In genomic region chr4:131063878-131064277, GRCh38 we compare ENCODE assay signal across 23 cellular contexts.
"Had no signal": no experiment of that assay in that cellular context is flagged by ENCODE, and none has a peak within 500 bp of the region (broad histone marks: within the 10 kb centered on the region; RNA-seq: fewer than 3 reads in every experiment).

No MANE protein-coding gene starts in this region.

- H3K27me3 Mint-ChIP-seq: dendritic cell treated with granulocyte-macrophage colony-stimulating factor and Interleukin-4, amounts not matched to agents 40 ng/mL and 50 ng/mL, for 4 days; effector memory CD8-positive, alpha-beta T cell; memory B cell had no signal

- H3K9me3 ChIP-seq: psoas muscle, right lobe of liver, thyroid gland, uterus had no signal

- H3K4me3 ChIP-seq: heart left ventricle, left lung, lower lobe of right lung, psoas muscle, right lobe of liver, suprapubic skin, thyroid gland, upper lobe of left lung, uterus had no signal

- H3K4me1 ChIP-seq: heart left ventricle, left lung, lower lobe of right lung, psoas muscle, right lobe of liver, suprapubic skin, thyroid gland, upper lobe of left lung, uterus had no signal

- H3K27me3 ChIP-seq: heart left ventricle, left lung, right lobe of liver, suprapubic skin, thyroid gland, upper lobe of left lung, uterus had no signal

- DNase-seq: effector memory CD8-positive, alpha-beta T cell; foreskin melanocyte; hippocampal formation; lower lobe of right lung; midbrain; psoas muscle; retina; right lobe of liver; stimulated activated CD4-positive, alpha-beta T cell treated with anti-CD3 and anti-CD28 coated beads, Interleukin-4, amount 100 ng/mL, for 1 hour; stimulated activated CD8-positive, alpha-beta memory T cell treated with anti-CD3 and anti-CD28 coated beads, Interleukin-4, amount 100 ng/mL, for 48 hours; stimulated activated naive CD8-positive, alpha-beta T cell treated with anti-CD3 and anti-CD28 coated beads, Interleukin-15, Interleukin-2, amounts not matched to agents 100 U/mL and 50 U/mL, for 24 hours; thyroid gland; upper lobe of left lung; uterus had no signal

- H3K4me1 Mint-ChIP-seq: memory B cell; nephron; stimulated activated effector memory CD8-positive, alpha-beta T cell treated with anti-CD3 and anti-CD28 coated beads, Interleukin-12 subunit alpha, Interleukin-12 subunit beta, amount 100 ng/mL, for 72 hours had no signal

- FAIRE-seq: colon, islet of Langerhans had no signal

- ATAC-seq: effector memory CD8-positive, alpha-beta T cell; left lung; psoas muscle; right lobe of liver; stimulated activated effector memory CD8-positive, alpha-beta T cell treated with anti-CD3 and anti-CD28 coated beads, Interleukin-12 subunit alpha, Interleukin-12 subunit beta, amount 100 ng/mL, for 72 hours; stimulated activated naive CD8-positive, alpha-beta T cell treated with anti-CD3 and anti-CD28 coated beads, Interleukin-15, Interleukin-2, amounts not matched to agents 100 U/mL and 50 U/mL, for 24 hours had no signal

- H3K36me3 Mint-ChIP-seq: memory B cell; stimulated activated effector memory CD8-positive, alpha-beta T cell treated with anti-CD3 and anti-CD28 coated beads, Interleukin-12 subunit alpha, Interleukin-12 subunit beta, amount 100 ng/mL, for 72 hours had no signal

- H3K4me3 Mint-ChIP-seq: dendritic cell treated with granulocyte-macrophage colony-stimulating factor and Interleukin-4, amounts not matched to agents 40 ng/mL and 50 ng/mL, for 4 days; effector memory CD8-positive, alpha-beta T cell; memory B cell; nephron; stimulated activated effector memory CD8-positive, alpha-beta T cell treated with anti-CD3 and anti-CD28 coated beads, Interleukin-12 subunit alpha, Interleukin-12 subunit beta, amount 100 ng/mL, for 72 hours had no signal

- H3K27ac Mint-ChIP-seq: dendritic cell treated with granulocyte-macrophage colony-stimulating factor and Interleukin-4, amounts not matched to agents 40 ng/mL and 50 ng/mL, for 4 days; effector memory CD8-positive, alpha-beta T cell; memory B cell; nephron; stimulated activated effector memory CD8-positive, alpha-beta T cell treated with anti-CD3 and anti-CD28 coated beads, Interleukin-12 subunit alpha, Interleukin-12 subunit beta, amount 100 ng/mL, for 72 hours had no signal

- H3K36me3 ChIP-seq: heart left ventricle, left lung, lower lobe of right lung, right lobe of liver, suprapubic skin, thyroid gland, upper lobe of left lung, uterus had no signal

- H3K27ac ChIP-seq: heart left ventricle, left lung, lower lobe of right lung, psoas muscle, right lobe of liver, suprapubic skin, thyroid gland, upper lobe of left lung, uterus had no signal
